In genomic region chr10:125896088-125896934, GRCh38 we compare ENCODE assay signal across 8 cellular contexts. TPM values are rescaled to one million over a fixed set of nuclear protein-coding genes. Genes with fewer than 3 reads are reported as not detected.
DNase-seq lines count a peak whose midpoint lies in the region; ATAC-seq and TF ChIP-seq lines count a peak whose summit lies in the region.
"Not testable (repeated sequence)": the region's sequence is repeated elsewhere in the genome, so short reads cannot be mapped to it uniquely, and the experiment has no call there.

TSS of gene FANK1 (plus strand) at chr10:125896564. CDS start at chr10:125896643, 79 bp downstream.

- not testable (repeated sequence) for H3K9me3 Mint-ChIP-seq in dendritic cell treated with granulocyte-macrophage colony-stimulating factor and Interleukin-4, amounts not matched to agents 40 ng/mL and 50 ng/mL, for 4 days

- TF ChIP-seq CTCF in AG10803 (conservative IDR thresholded peaks at IDR 0.05; ENCODE audit: low read length): not testable (repeated sequence)

- H3K4me3 ChIP-seq in AG10803 (ENCODE audit: low read length): peak within 1 kb of the TSS; percentile 71

- DNase-seq in AG10803 (ENCODE audit: low read depth) (peak; percentile 84), NCI-H526 treated with DMSO at 0.1 percent for 48 hours (lab: John Stamatoyannopoulos, UW) (peak; percentile 7), left colon (peak; percentile 90 to 94)
- DNase-seq in activated CD4-positive, alpha-beta T cell treated with anti-CD3 and anti-CD28 coated beads, Interleukin-2, amount 50 U/mL, for 24 hours (ENCODE audit: low read depth in 1 of 2, low spot score in 1 of 2): peak; percentile 62 to 73
- DNase-seq in stimulated activated CD4-positive, alpha-beta T cell treated with anti-CD3 and anti-CD28 coated beads, Interleukin-15, amount 100 ng/mL, for 24 hours: peak; percentile 89

- not testable (repeated sequence) for H3K27me3 Mint-ChIP-seq in dendritic cell treated with granulocyte-macrophage colony-stimulating factor and Interleukin-4, amounts not matched to agents 40 ng/mL and 50 ng/mL, for 4 days

- peak within 1 kb of the TSS; percentile 69 for H3K27ac Mint-ChIP-seq in dendritic cell treated with granulocyte-macrophage colony-stimulating factor and Interleukin-4, amounts not matched to agents 40 ng/mL and 50 ng/mL, for 4 days

- intact Hi-C loops in dendritic cell treated with granulocyte-macrophage colony-stimulating factor and Interleukin-4, amounts not matched to agents 40 ng/mL and 50 ng/mL, for 4 days (cut with micrococcal nuclease): loop anchor here (5.0 kb wide), 1 partner anchor 179 kb away; the partner anchor contains the start of gene EDRF1
- intact Hi-C loops in left colon (cut with DNase I, micrococcal nuclease): not testable (repeated sequence)

- peaks cover 19% of the 10 kb centered on the region for H3K4me1 Mint-ChIP-seq in dendritic cell treated with granulocyte-macrophage colony-stimulating factor and Interleukin-4, amounts not matched to agents 40 ng/mL and 50 ng/mL, for 4 days (ENCODE audit: low read depth)

- ATAC-seq in GM19043 (IDR thresholded peaks at IDR 0.05; ENCODE audit: low read depth, unreplicated experiment) (peak; percentile 81), HG03196 (IDR thresholded peaks at IDR 0.05; ENCODE audit: unreplicated experiment) (peak; percentile 91), left colon (peak; percentile 83)

- H3K36me3 Mint-ChIP-seq in dendritic cell treated with granulocyte-macrophage colony-stimulating factor and Interleukin-4, amounts not matched to agents 40 ng/mL and 50 ng/mL, for 4 days (ENCODE audit: low read depth): not testable (repeated sequence)

- peak within 1 kb of the TSS; percentile 93 for H3K4me3 Mint-ChIP-seq in dendritic cell treated with granulocyte-macrophage colony-stimulating factor and Interleukin-4, amounts not matched to agents 40 ng/mL and 50 ng/mL, for 4 days

RNA-seq across cellular contexts. Expression of gene FANK1, which starts in this region (rescaled TPM):
- total RNA-seq in left colon: 1 to 10 TPM; 5.9 to 7.1 TPM

Comparison
In these comparisons a context has a peak if more than half of its experiments do, and no peak if none do; other contexts are left out.
1. Peak in every context shown above with its lines: DNase-seq, ATAC-seq and H3K4me3 ChIP-seq.
2. DNase-seq: peak in every context shown above with its lines; median percentile 92 in left colon; 89 in stimulated activated CD4-positive, alpha-beta T cell treated with anti-CD3 and anti-CD28 coated beads, Interleukin-15, amount 100 ng/mL, for 24 hours; 84 in AG10803; 68 in activated CD4-positive, alpha-beta T cell treated with anti-CD3 and anti-CD28 coated beads, Interleukin-2, amount 50 U/mL, for 24 hours; 7 in NCI-H526 treated with DMSO at 0.1 percent for 48 hours.